In the genomic region with DNA sequence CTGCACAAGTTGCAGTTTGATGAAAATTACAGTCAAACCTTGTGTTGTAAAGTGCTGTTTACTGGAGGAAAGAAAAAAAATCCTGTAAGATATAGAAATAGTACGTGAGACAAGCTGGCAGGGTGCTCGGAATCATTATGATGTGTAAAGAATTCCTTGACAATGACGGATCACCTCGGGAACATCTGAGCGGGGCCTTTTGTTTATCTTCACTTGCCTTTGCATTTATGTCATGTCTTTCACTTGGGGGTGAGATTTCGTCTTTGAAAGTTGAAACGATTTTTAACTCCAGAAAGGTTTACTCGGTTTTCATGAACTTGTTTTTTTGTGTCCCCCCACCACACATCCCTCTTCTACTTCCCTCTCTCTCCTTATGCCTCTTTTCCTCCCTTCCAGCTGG, we compare ENCODE assay signal across 30 cellular contexts.
DNase-seq lines count a peak whose midpoint lies in the region; ATAC-seq and TF ChIP-seq lines count a peak whose summit lies in the region.
"Had no signal": no experiment of that assay in that cellular context is flagged by ENCODE, and none has a peak within 500 bp of the region (broad histone marks: within the 10 kb centered on the region; RNA-seq: fewer than 3 reads in every experiment).

No MANE protein-coding gene starts in this region.

- H3K9ac ChIP-seq in neural cell (ENCODE audit: low read length), result no peak overlapping the region
- H3K9ac ChIP-seq: neural progenitor cell, parathyroid adenoma, SK-N-SH had no signal

- H3K27me3 Mint-ChIP-seq in HFFc6 (ENCODE audit: insufficient read depth), result peaks cover 13% of the 10 kb centered on the region
- H3K27me3 Mint-ChIP-seq in activated T-helper 17 cell treated with anti-CD3 and anti-CD28 coated beads, Interleukin-2, amount 50 U/mL, for 72 hours, result peaks cover 13% of the 10 kb centered on the region
- peaks cover 11% of the 10 kb centered on the region for H3K27me3 Mint-ChIP-seq in activated CD8-positive, alpha-beta T cell treated with anti-CD3 and anti-CD28 coated beads for 36 hours

- H3K4me3 ChIP-seq in choroid plexus epithelial cell (ENCODE audit: low read depth, low read length), result no peak overlapping the region
- H3K4me3 ChIP-seq in neural cell (ENCODE audit: low read length), result no peak overlapping the region
- H3K4me3 ChIP-seq: adrenal gland, neural progenitor cell, thoracic aorta had no signal

- H3K27ac Mint-ChIP-seq in HFFc6, result no peak overlapping the region
- H3K27ac Mint-ChIP-seq in activated T-helper 17 cell treated with anti-CD3 and anti-CD28 coated beads, Interleukin-2, amount 50 U/mL, for 72 hours, result no peak overlapping the region
- no peak overlapping the region for H3K27ac Mint-ChIP-seq in activated CD8-positive, alpha-beta T cell treated with anti-CD3 and anti-CD28 coated beads for 36 hours
- H3K27ac Mint-ChIP-seq: CD8-positive, alpha-beta T cell; immature natural killer cell; neural progenitor cell; stimulated activated naive CD8-positive, alpha-beta T cell treated with anti-CD3 and anti-CD28 coated beads, Interleukin-15, Interleukin-2, amounts not matched to agents 100 ng/mL and 50 ng/mL, for 24 hours had no signal

- no peaks in the 10 kb centered on the region for H3K9me2 ChIP-seq in neural cell (ENCODE audit: insufficient read depth, low read length)
- H3K9me2 ChIP-seq: SK-N-SH had no signal

- no peaks in the 10 kb centered on the region for H3K9me3 ChIP-seq in neural cell (ENCODE audit: low read length)
- H3K9me3 ChIP-seq: adrenal gland, BE2C, SK-N-SH, thoracic aorta had no signal

- peaks cover 3% of the 10 kb centered on the region; the same call in 1 of the 2 replicates for H3K9me3 Mint-ChIP-seq in HFFc6
- no peaks in the 10 kb centered on the region for H3K9me3 Mint-ChIP-seq in activated T-helper 17 cell treated with anti-CD3 and anti-CD28 coated beads, Interleukin-2, amount 50 U/mL, for 72 hours
- H3K9me3 Mint-ChIP-seq in activated CD8-positive, alpha-beta T cell treated with anti-CD3 and anti-CD28 coated beads for 36 hours, result no peaks in the 10 kb centered on the region
- H3K9me3 Mint-ChIP-seq: CD8-positive, alpha-beta T cell; neural progenitor cell; stimulated activated naive CD8-positive, alpha-beta T cell treated with anti-CD3 and anti-CD28 coated beads, Interleukin-15, Interleukin-2, amounts not matched to agents 100 ng/mL and 50 ng/mL, for 24 hours had no signal

- CTCF ChIA-PET in activated CD8-positive, alpha-beta T cell treated with anti-CD3 and anti-CD28 coated beads for 36 hours (lab: Charles Lee), result interaction anchor here (1.3 kb wide), 1 partner anchor 25 kb away, joined by 5 read pairs; no protein-coding TSS in a partner anchor

- no peaks in the 10 kb centered on the region for H3K36me3 Mint-ChIP-seq in HFFc6 (ENCODE audit: low read depth)
- H3K36me3 Mint-ChIP-seq in activated T-helper 17 cell treated with anti-CD3 and anti-CD28 coated beads, Interleukin-2, amount 50 U/mL, for 72 hours (ENCODE audit: low read depth), result no peaks in the 10 kb centered on the region
- no peaks in the 10 kb centered on the region for H3K36me3 Mint-ChIP-seq in activated CD8-positive, alpha-beta T cell treated with anti-CD3 and anti-CD28 coated beads for 36 hours (ENCODE audit: low read depth)
- H3K36me3 Mint-ChIP-seq: CD8-positive, alpha-beta T cell; immature natural killer cell; neural progenitor cell had no signal

- ATAC-seq in left ventricle myocardium superior, result no peak
- no peak for ATAC-seq in activated T-helper 17 cell treated with anti-CD3 and anti-CD28 coated beads, Interleukin-2, amount 50 U/mL, for 72 hours (replicated peaks)
- no peak for ATAC-seq in activated CD8-positive, alpha-beta T cell treated with anti-CD3 and anti-CD28 coated beads for 36 hours
- ATAC-seq: CD8-positive, alpha-beta T cell; left colon; PC-3 had no signal

- TF ChIP-seq CTCF in HFFc6 (IDR thresholded peaks at IDR 0.05) (no peak), choroid plexus epithelial cell (conservative IDR thresholded peaks at IDR 0.05; ENCODE audit: low read depth, low read length) (no peak), neural cell (IDR thresholded peaks at IDR 0.05; ENCODE audit: poor library complexity, severe bottlenecking) (no peak)
- TF ChIP-seq CTCF in activated CD8-positive, alpha-beta T cell treated with anti-CD3 and anti-CD28 coated beads for 36 hours (IDR thresholded peaks at IDR 0.05), result no peak

- H3K4me3 Mint-ChIP-seq in HFFc6, result peak overlapping the region; percentile 1; the same call in 1 of the 2 replicates
- H3K4me3 Mint-ChIP-seq in activated T-helper 17 cell treated with anti-CD3 and anti-CD28 coated beads, Interleukin-2, amount 50 U/mL, for 72 hours, result no peak overlapping the region
- H3K4me3 Mint-ChIP-seq in activated CD8-positive, alpha-beta T cell treated with anti-CD3 and anti-CD28 coated beads for 36 hours, result no peak overlapping the region
- H3K4me3 Mint-ChIP-seq: CD8-positive, alpha-beta T cell; immature natural killer cell; neural progenitor cell; stimulated activated naive CD8-positive, alpha-beta T cell treated with anti-CD3 and anti-CD28 coated beads, Interleukin-15, Interleukin-2, amounts not matched to agents 100 ng/mL and 50 ng/mL, for 24 hours had no signal

- peak; percentile 53 for TF ChIP-seq EP300 in neural cell (conservative IDR thresholded peaks at IDR 0.05; ENCODE audit: poor library complexity, severe bottlenecking)

- peak overlapping the region; percentile 35 for H3K27ac ChIP-seq in neural cell (ENCODE audit: low read length)
- H3K27ac ChIP-seq: adrenal gland, brain microvascular endothelial cell, neural progenitor cell, parathyroid adenoma, thoracic aorta had no signal

- no peaks in the 10 kb centered on the region for H3K79me2 ChIP-seq in neural cell (replicated peaks; ENCODE audit: insufficient read depth, low read length)
- H3K79me2 ChIP-seq: parathyroid adenoma had no signal

- H3K4me1 Mint-ChIP-seq in HFFc6 (ENCODE audit: low read depth), result peaks cover 7% of the 10 kb centered on the region; the same call in 1 of the 2 replicates
- no peaks in the 10 kb centered on the region for H3K4me1 Mint-ChIP-seq in activated T-helper 17 cell treated with anti-CD3 and anti-CD28 coated beads, Interleukin-2, amount 50 U/mL, for 72 hours
- no peaks in the 10 kb centered on the region for H3K4me1 Mint-ChIP-seq in activated CD8-positive, alpha-beta T cell treated with anti-CD3 and anti-CD28 coated beads for 36 hours (ENCODE audit: low read depth)
- H3K4me1 Mint-ChIP-seq: immature natural killer cell, neural progenitor cell had no signal

- H3K4me2 ChIP-seq in neural cell (ENCODE audit: low read length), result no peak overlapping the region
- H3K4me2 ChIP-seq: neural progenitor cell, SK-N-SH had no signal

- intact Hi-C loops in left ventricle myocardium superior (cut with micrococcal nuclease), result no loop called here
- intact Hi-C loops in activated CD8-positive, alpha-beta T cell treated with anti-CD3 and anti-CD28 coated beads for 36 hours (cut with micrococcal nuclease), result no loop called here

- no peak overlapping the region for H2AFZ ChIP-seq in neural cell (ENCODE audit: low read depth, low read length)
- H2AFZ ChIP-seq: neural progenitor cell, parathyroid adenoma had no signal

- DNase-seq in COR-L47 (lab: John Stamatoyannopoulos, UW), result peak; percentile 24
- no peak for DNase-seq in HFFc6
- DNase-seq in choroid plexus epithelial cell (ENCODE audit: low read depth), result peak; percentile 24
- DNase-seq in left ventricle myocardium superior, result no peak
- DNase-seq in NCI-H2107 treated with DMSO at 0.1 percent for 48 hours (lab: John Stamatoyannopoulos, UW; ENCODE audit: unreplicated experiment), result no peak
- DNase-seq in activated CD8-positive, alpha-beta T cell treated with anti-CD3 and anti-CD28 coated beads for 36 hours, result no peak
- DNase-seq: activated CD4-positive, alpha-beta T cell treated with anti-CD3 and anti-CD28 coated beads, Interleukin-2, amount 50 U/mL, for 4 hours; activated CD4-positive, CD25-positive, alpha-beta regulatory T cell; activated naive CD4-positive, alpha-beta T cell treated with Interleukin-2 at 50 U/mL for 16 hours; adrenal gland; BE2C; brain microvascular endothelial cell; CD8-positive, alpha-beta T cell; immature natural killer cell; IMR-90; left colon; mesenchymal stem cell; NCI-H1048; NCI-H1694 treated with DMSO at 0.1 percent for 48 hours; NCI-H524 treated with DMSO at 0.1 percent for 48 hours; NK-92 treated with Interleukin-12 subunit alpha and Interleukin-12 subunit beta, amount 100 ng/mL, for 24 hours; PC-3; stimulated activated CD8-positive, alpha-beta memory T cell treated with anti-CD3 and anti-CD28 coated beads, Interleukin-4, amount 100 ng/mL, for 48 hours had no signal

- no peaks in the 10 kb centered on the region for H3F3A ChIP-seq in neural cell (ENCODE audit: insufficient read depth, low read length, poor library complexity, severe bottlenecking)

- H4K20me1 ChIP-seq in neural cell (ENCODE audit: insufficient read depth), result no peaks in the 10 kb centered on the region

- no peaks in the 10 kb centered on the region for H3K36me3 ChIP-seq in neural cell (ENCODE audit: insufficient read depth, low read length)
- H3K36me3 ChIP-seq: adrenal gland, BE2C, brain microvascular endothelial cell, neural progenitor cell, thoracic aorta had no signal

- no peak for TF ChIP-seq RAD21 in neural cell (conservative IDR thresholded peaks at IDR 0.05)

- POLR2A ChIA-PET in activated CD8-positive, alpha-beta T cell treated with anti-CD3 and anti-CD28 coated beads for 36 hours (lab: Charles Lee), result no interaction called here

- no peaks in the 10 kb centered on the region for H3K27me3 ChIP-seq in neural cell (ENCODE audit: insufficient read depth, low read depth, low read length)
- H3K27me3 ChIP-seq: BE2C, brain microvascular endothelial cell, neural progenitor cell had no signal

Comparison
In these comparisons a context has a peak if more than half of its experiments do, and no peak if none do; other contexts are left out.
1. DNase-seq: peak in COR-L47 (single experiment) and choroid plexus epithelial cell (single experiment); none in HFFc6 (single experiment), left ventricle myocardium superior (single experiment), NCI-H2107 treated with DMSO at 0.1 percent for 48 hours (single experiment) and activated CD8-positive, alpha-beta T cell treated with anti-CD3 and anti-CD28 coated beads for 36 hours (single experiment).